In the genomic region with DNA sequence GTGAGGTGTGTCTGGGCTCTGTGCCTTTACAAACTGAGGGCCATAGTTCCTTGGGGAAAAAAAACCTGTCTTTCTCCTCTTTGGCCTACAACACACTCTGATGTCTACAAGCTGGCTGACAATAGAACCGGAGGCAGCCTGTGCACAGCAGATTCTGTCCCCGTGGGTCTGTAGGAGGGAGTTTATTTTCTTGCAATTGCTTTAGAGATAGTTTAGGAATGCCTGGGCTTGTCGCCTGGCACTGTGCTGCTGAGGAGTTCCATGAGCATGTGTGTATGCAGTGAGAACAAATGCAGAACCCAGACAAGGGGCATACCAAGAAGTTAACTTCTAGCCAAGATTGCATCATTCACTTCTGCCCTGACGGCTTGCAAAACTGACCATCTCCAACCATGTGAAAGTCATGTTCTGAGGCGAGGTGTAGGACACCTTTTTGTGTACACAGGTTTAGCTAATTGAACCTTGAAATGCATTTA, we compare ENCODE assay signal across 1 cellular context.
TF ChIP-seq lines count a peak whose summit lies in the region.

No MANE protein-coding gene starts in this region.

TF ChIP-seq in HepG2, 621 proteins besides CTCF, POLR2A, EP300 and RAD21 (continued from another document):
- TF ChIP-seq, protein P1, sequence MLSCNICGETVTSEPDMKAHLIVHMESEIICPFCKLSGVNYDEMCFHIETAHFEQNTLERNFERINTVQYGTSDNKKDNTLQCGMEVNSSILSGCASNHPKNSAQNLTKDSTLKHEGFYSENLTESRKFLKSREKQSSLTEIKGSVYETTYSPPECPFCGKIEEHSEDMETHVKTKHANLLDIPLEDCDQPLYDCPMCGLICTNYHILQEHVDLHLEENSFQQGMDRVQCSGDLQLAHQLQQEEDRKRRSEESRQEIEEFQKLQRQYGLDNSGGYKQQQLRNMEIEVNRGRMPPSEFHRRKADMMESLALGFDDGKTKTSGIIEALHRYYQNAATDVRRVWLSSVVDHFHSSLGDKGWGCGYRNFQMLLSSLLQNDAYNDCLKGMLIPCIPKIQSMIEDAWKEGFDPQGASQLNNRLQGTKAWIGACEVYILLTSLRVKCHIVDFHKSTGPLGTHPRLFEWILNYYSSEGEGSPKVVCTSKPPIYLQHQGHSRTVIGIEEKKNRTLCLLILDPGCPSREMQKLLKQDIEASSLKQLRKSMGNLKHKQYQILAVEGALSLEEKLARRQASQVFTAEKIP (CRISPR knock-in tag; IDR thresholded peaks at IDR 0.05; ENCODE audit: borderline replicate concordance), result no peak
- TF ChIP-seq ERF (CRISPR knock-in tag; IDR thresholded peaks at IDR 0.05) (no peak), TEAD3 (CRISPR knock-in tag; optimal IDR thresholded peaks at IDR 0.05; ENCODE audit: borderline replicate concordance) (no peak), CEBPB (IDR thresholded peaks at IDR 0.05; ENCODE audit: borderline replicate concordance, low read depth, low read length) (peak; percentile 61; the same call in 1 of the 2 replicates), FOXC1 (CRISPR knock-in tag; IDR thresholded peaks at IDR 0.05; ENCODE audit: borderline replicate concordance) (no peak), CEBPG (CRISPR knock-in tag; IDR thresholded peaks at IDR 0.05) (0 out of 2 replicates have a peak, but pooled peaks have one; percentile 13), ZNF274 (CRISPR knock-in tag; IDR thresholded peaks at IDR 0.05) (no peak), SP140L (CRISPR knock-in tag; IDR thresholded peaks at IDR 0.05; ENCODE audit: borderline replicate concordance) (no peak)
- TF ChIP-seq, protein P2, sequence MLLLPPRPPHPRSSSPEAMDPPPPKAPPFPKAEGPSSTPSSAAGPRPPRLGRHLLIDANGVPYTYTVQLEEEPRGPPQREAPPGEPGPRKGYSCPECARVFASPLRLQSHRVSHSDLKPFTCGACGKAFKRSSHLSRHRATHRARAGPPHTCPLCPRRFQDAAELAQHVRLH (CRISPR knock-in tag; IDR thresholded peaks at IDR 0.05; ENCODE audit: borderline replicate concordance, low read depth), result no peak
